1 cellular context compared by ENCODE assay signal in the genomic region with DNA sequence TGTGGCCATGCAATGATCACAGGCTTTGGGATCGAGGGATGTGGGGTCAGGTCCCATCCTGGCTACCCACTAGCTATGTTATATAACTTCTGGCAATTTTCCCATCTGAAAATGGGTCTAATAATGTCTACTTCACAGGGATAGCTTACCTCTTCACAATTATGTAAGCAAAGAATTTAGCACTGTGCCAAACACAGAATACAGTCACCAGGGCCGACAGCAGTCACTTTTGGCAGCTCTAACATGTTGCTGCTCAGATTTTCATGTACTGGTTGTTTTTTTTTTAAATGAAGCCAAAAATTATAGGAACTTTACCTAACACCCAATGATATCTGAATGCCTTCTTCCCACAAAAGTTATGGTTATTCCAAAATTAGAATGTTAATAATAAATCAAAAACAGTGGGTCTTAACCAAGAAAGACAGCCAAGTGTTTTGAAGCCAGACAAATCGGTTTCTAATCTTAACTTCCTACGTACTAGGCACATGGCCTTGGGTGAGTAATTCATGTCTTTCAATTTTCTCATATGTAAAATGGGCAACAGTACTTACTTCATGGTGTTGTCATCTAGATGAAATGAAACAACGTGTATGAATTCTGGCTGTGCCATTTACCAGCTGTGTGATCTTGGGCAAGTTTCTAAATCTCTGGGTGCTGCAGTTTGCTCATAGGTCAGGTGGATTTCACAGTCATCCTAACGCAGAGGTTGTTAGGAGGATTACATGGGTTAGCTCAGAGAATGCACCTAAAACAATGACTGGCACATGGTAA.
TF ChIP-seq lines count a peak whose summit lies in the region.

No MANE protein-coding gene starts in this region.

TF ChIP-seq in IMR-90, 13 proteins besides CTCF, POLR2A, EP300 and RAD21:
- TF ChIP-seq NFE2L2 (IDR thresholded peaks at IDR 0.05; ENCODE audit: low read depth, low read length): no peak
- no peak for TF ChIP-seq MAFK (IDR thresholded peaks at IDR 0.05; ENCODE audit: low read depth, low read length)
- TF ChIP-seq CEBPB (IDR thresholded peaks at IDR 0.05; ENCODE audit: low read depth, low read length): no peak
- TF ChIP-seq MAZ (IDR thresholded peaks at IDR 0.05; ENCODE audit: borderline replicate concordance, low read depth, low read length): no peak
- TF ChIP-seq FOS (IDR thresholded peaks at IDR 0.05; ENCODE audit: low read depth, low read length): no peak
- TF ChIP-seq MXI1 (IDR thresholded peaks at IDR 0.05; ENCODE audit: borderline replicate concordance, low read depth, low read length): no peak
- no peak for TF ChIP-seq CHD1 (IDR thresholded peaks at IDR 0.05; ENCODE audit: low read depth, low read length)
- TF ChIP-seq RFX5 (IDR thresholded peaks at IDR 0.05; ENCODE audit: low read depth, low read length): no peak
- no peak for TF ChIP-seq SMC3 (IDR thresholded peaks at IDR 0.05; ENCODE audit: low read depth, low read length)
- TF ChIP-seq, protein P1, sequence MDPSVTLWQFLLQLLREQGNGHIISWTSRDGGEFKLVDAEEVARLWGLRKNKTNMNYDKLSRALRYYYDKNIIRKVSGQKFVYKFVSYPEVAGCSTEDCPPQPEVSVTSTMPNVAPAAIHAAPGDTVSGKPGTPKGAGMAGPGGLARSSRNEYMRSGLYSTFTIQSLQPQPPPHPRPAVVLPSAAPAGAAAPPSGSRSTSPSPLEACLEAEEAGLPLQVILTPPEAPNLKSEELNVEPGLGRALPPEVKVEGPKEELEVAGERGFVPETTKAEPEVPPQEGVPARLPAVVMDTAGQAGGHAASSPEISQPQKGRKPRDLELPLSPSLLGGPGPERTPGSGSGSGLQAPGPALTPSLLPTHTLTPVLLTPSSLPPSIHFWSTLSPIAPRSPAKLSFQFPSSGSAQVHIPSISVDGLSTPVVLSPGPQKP (IDR thresholded peaks at IDR 0.05; ENCODE audit: borderline replicate concordance, low read depth, low read length): no peak
- TF ChIP-seq BHLHE40 (IDR thresholded peaks at IDR 0.05; ENCODE audit: low read depth, low read length): no peak
- TF ChIP-seq RCOR1 (IDR thresholded peaks at IDR 0.05; ENCODE audit: insufficient replicate concordance, low read length): no peak
- TF ChIP-seq, protein P2, sequence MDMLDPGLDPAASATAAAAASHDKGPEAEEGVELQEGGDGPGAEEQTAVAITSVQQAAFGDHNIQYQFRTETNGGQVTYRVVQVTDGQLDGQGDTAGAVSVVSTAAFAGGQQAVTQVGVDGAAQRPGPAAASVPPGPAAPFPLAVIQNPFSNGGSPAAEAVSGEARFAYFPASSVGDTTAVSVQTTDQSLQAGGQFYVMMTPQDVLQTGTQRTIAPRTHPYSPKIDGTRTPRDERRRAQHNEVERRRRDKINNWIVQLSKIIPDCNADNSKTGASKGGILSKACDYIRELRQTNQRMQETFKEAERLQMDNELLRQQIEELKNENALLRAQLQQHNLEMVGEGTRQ (IDR thresholded peaks at IDR 0.05; ENCODE audit: low read depth, low read length): no peak
